15 cellular contexts compared by ENCODE assay signal in the genomic region with DNA sequence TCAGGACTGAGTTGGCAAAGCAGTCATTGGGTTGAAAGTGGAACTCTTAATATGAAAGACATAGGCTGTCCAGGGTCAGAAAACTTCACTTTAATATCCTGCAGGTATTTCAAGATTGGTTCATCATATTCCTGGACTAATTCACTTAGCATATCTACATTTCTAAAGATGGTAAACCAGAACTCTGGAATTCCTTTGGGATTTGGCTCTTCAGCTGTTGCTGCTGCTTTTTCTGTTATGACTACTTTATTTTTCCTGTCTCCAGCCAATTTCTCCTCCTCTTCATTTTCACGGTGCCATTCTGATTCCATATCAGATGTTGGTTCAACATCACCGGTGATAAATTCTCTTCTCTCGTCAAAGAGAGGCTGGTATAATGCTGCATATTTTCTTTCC. TPM values are rescaled to one million over a fixed set of nuclear protein-coding genes. Genes with fewer than 3 reads are reported as not detected.
A peak's percentile ranks its signal among the peaks of the same experiment; 100 is the strongest.
DNase-seq lines count a peak whose midpoint lies in the region; ATAC-seq and TF ChIP-seq lines count a peak whose summit lies in the region.
"Had no signal": no experiment of that assay in that cellular context is flagged by ENCODE, and none has a peak within 500 bp of the region (broad histone marks: within the 10 kb centered on the region; RNA-seq: fewer than 3 reads in every experiment).

No MANE protein-coding gene starts in this region.

- DNase-seq in CD14-positive monocyte (ENCODE audit: low spot score) = no peak
- no peak for DNase-seq in central memory CD8-positive, alpha-beta T cell (ENCODE audit: low spot score in 2 of 2)
- no peak for DNase-seq in stimulated activated naive B cell treated with anti-CD40 and anti-IgM and Interleukin-4, amounts not matched to agents 10 μg/mL and 1 μg/mL and 100 μg/mL, for 72 hours
- no peak for DNase-seq in SW 1271 (lab: John Stamatoyannopoulos, UW)
- DNase-seq in GM13976 (ENCODE audit: low spot score) = no peak
- DNase-seq in glutamatergic neuron = no peak
- DNase-seq: AML-193; CD8-positive, alpha-beta T cell; GM23248 had no signal

- no peak for ATAC-seq in central memory CD8-positive, alpha-beta T cell (replicated peaks; ENCODE audit: extremely low read depth, poor library complexity, severe bottlenecking)
- ATAC-seq in stimulated activated naive B cell treated with anti-CD40 and anti-IgM and Interleukin-4, amounts not matched to agents 10 μg/mL and 1 μg/mL and 100 μg/mL, for 72 hours (replicated peaks) = no peak
- ATAC-seq: A549; CD8-positive, alpha-beta T cell had no signal

- intact Hi-C loops in CD14-positive monocyte (cut with micrococcal nuclease) = loop anchor here in 1 of 2 donors (2.0 to 10.0 kb wide), 2 partner anchors 15 to 159 kb away; partner anchors contain the start of gene ATP1A1

- H3K9me3 ChIP-seq in neutrophil = no peaks in the 10 kb centered on the region
- H3K9me3 ChIP-seq: A549, HAP-1 had no signal

- H3K9me3 Mint-ChIP-seq in CD14-positive monocyte (peaks cover 0 to 5% (median 0%) of the 10 kb centered on the region in 7 donors), glutamatergic neuron (ENCODE audit: unreplicated experiment) (peaks cover 8% of the 10 kb centered on the region)
- no peaks in the 10 kb centered on the region for H3K9me3 Mint-ChIP-seq in central memory CD8-positive, alpha-beta T cell
- H3K9me3 Mint-ChIP-seq in stimulated activated naive B cell treated with anti-CD40 and anti-IgM and Interleukin-4, amounts not matched to agents 10 μg/mL and 1 μg/mL and 100 μg/mL, for 72 hours = peaks cover 4 to 14% of the 10 kb centered on the region in 2 donors
- H3K9me3 Mint-ChIP-seq: CD8-positive, alpha-beta T cell had no signal

- peaks cover 13 to 15% of the 10 kb centered on the region in 2 experiments for H3K4me1 ChIP-seq in neutrophil (ENCODE audit: control insufficient read depth in 1 of 2, insufficient read depth in 1 of 2, low read depth in 1 of 2, low read length in 1 of 2)

- peak overlapping the region; percentile 56 for H3K27ac ChIP-seq in neutrophil
- H3K27ac ChIP-seq: 22Rv1, A549, C4-2B, GM23248, HL-60 had no signal

- no peak overlapping the region for H3K4me3 Mint-ChIP-seq in CD14-positive monocyte
- no peak overlapping the region for H3K4me3 Mint-ChIP-seq in central memory CD8-positive, alpha-beta T cell
- H3K4me3 Mint-ChIP-seq in stimulated activated naive B cell treated with anti-CD40 and anti-IgM and Interleukin-4, amounts not matched to agents 10 μg/mL and 1 μg/mL and 100 μg/mL, for 72 hours = peak overlapping the region in 1 of 2 donors; percentile 53
- H3K4me3 Mint-ChIP-seq in glutamatergic neuron (ENCODE audit: unreplicated experiment) = no peak overlapping the region
- H3K4me3 Mint-ChIP-seq: CD8-positive, alpha-beta T cell had no signal

- H3K27me3 Mint-ChIP-seq in CD14-positive monocyte (ENCODE audit: low read depth in 3 of 3) = peaks cover 0 to 2% (median 0%) of the 10 kb centered on the region in 3 donors
- H3K27me3 Mint-ChIP-seq in central memory CD8-positive, alpha-beta T cell = no peaks in the 10 kb centered on the region
- no peaks in the 10 kb centered on the region for H3K27me3 Mint-ChIP-seq in stimulated activated naive B cell treated with anti-CD40 and anti-IgM and Interleukin-4, amounts not matched to agents 10 μg/mL and 1 μg/mL and 100 μg/mL, for 72 hours
- peaks cover under 1% of the 10 kb centered on the region for H3K27me3 Mint-ChIP-seq in glutamatergic neuron (ENCODE audit: unreplicated experiment)

- TF ChIP-seq CTCF in CD14-positive monocyte (IDR thresholded peaks at IDR 0.05) = no peak
- no peak for TF ChIP-seq CTCF in neutrophil (IDR thresholded peaks at IDR 0.05)
- no peak for TF ChIP-seq CTCF in GM13976 (IDR thresholded peaks at IDR 0.05; ENCODE audit: borderline replicate concordance, control extremely low read depth, extremely low read depth, insufficient read depth, missing control alignments)
- no peak for TF ChIP-seq CTCF in glutamatergic neuron (IDR thresholded peaks at IDR 0.05; ENCODE audit: partially characterized antibody, unreplicated experiment)

- H3K36me3 Mint-ChIP-seq in CD14-positive monocyte (peaks cover 62 to 69% of the 10 kb centered on the region in 2 donors), glutamatergic neuron (ENCODE audit: unreplicated experiment) (peaks cover 22% of the 10 kb centered on the region)
- peaks cover 30% of the 10 kb centered on the region for H3K36me3 Mint-ChIP-seq in central memory CD8-positive, alpha-beta T cell (ENCODE audit: insufficient read depth)
- peaks cover 69 to 86% of the 10 kb centered on the region in 2 donors for H3K36me3 Mint-ChIP-seq in stimulated activated naive B cell treated with anti-CD40 and anti-IgM and Interleukin-4, amounts not matched to agents 10 μg/mL and 1 μg/mL and 100 μg/mL, for 72 hours

- peaks cover 37% of the 10 kb centered on the region for H3K4me1 Mint-ChIP-seq in CD14-positive monocyte
- H3K4me1 Mint-ChIP-seq in central memory CD8-positive, alpha-beta T cell = peaks cover 10% of the 10 kb centered on the region
- H3K4me1 Mint-ChIP-seq in stimulated activated naive B cell treated with anti-CD40 and anti-IgM and Interleukin-4, amounts not matched to agents 10 μg/mL and 1 μg/mL and 100 μg/mL, for 72 hours = peaks cover 14 to 23% of the 10 kb centered on the region in 2 donors
- peaks cover 15% of the 10 kb centered on the region for H3K4me1 Mint-ChIP-seq in glutamatergic neuron (ENCODE audit: low read depth, unreplicated experiment)

- H3K4me3 ChIP-seq in neutrophil (ENCODE audit: low read depth in 1 of 2, low read length in 1 of 2) = no peak overlapping the region
- H3K4me3 ChIP-seq: A549, GM23248, HAP-1 had no signal

- in situ Hi-C loops in GM13976 (cut with MboI; ENCODE audit: low sequenced_read_pairs, unreplicated experiment) = no loop called here

- peak overlapping the region; percentile 86 to 97 (median 93) for H3K27ac Mint-ChIP-seq in CD14-positive monocyte
- H3K27ac Mint-ChIP-seq in central memory CD8-positive, alpha-beta T cell (ENCODE audit: low read depth) = peak overlapping the region; percentile 44
- peak overlapping the region; percentile 81 for H3K27ac Mint-ChIP-seq in stimulated activated naive B cell treated with anti-CD40 and anti-IgM and Interleukin-4, amounts not matched to agents 10 μg/mL and 1 μg/mL and 100 μg/mL, for 72 hours
- no peak overlapping the region for H3K27ac Mint-ChIP-seq in glutamatergic neuron (ENCODE audit: unreplicated experiment)
- H3K27ac Mint-ChIP-seq: CD8-positive, alpha-beta T cell had no signal

- H3K36me3 ChIP-seq in neutrophil = peaks cover 73% of the 10 kb centered on the region

- H3K27me3 ChIP-seq in neutrophil = no peaks in the 10 kb centered on the region

RNA-seq across cellular contexts. Expression of gene CD58, which starts 37.4 kb away (rescaled TPM):
- 100 to 1,000 TPM; 128 to 168 TPM for polyA plus RNA-seq in CD14-positive monocyte
- total RNA-seq in glutamatergic neuron (ENCODE audit: unreplicated experiment) = 8.0 TPM
